In genomic region chr19:4867534-4868285, GRCh38 we compare ENCODE assay signal across 8 cellular contexts. TPM values are rescaled to one million over a fixed set of nuclear protein-coding genes. Genes with fewer than 3 reads are reported as not detected.
DNase-seq lines count a peak whose midpoint lies in the region; ATAC-seq and TF ChIP-seq lines count a peak whose summit lies in the region.

Gene PLIN3 (minus strand): TSS chr19:4867667. CDS start chr19:4861394, 6,273 bp downstream.

- H3K4me2 ChIP-seq in mammary epithelial cell (ENCODE audit: insufficient read depth, low read depth, low read length) (peak within 1 kb of the TSS; percentile 81), smooth muscle cell (peak within 1 kb of the TSS; percentile 98)

- H3K4me1 Mint-ChIP-seq in WTC11 (peaks cover 8% of the 10 kb centered on the region), immature natural killer cell (peaks cover 14 to 18% of the 10 kb centered on the region in 2 donors)

- in situ Hi-C loops in mammary epithelial cell (cut with MboI; ENCODE audit: low sequenced_read_pairs in 2 of 2), result no loop called here

- WGBS in mammary epithelial cell (ENCODE audit: low coverage, missing lambda C conversion rate), result 13% methylated on average over 18 of the region's 46 CpGs
- 7% methylated on average over 32 of the region's 46 CpGs for WGBS in smooth muscle cell (ENCODE audit: low lambda C conversion rate)

- H3K4me3 ChIP-seq in HFF-Myc (replicated peaks; ENCODE audit: low read depth, low read length), result peak within 1 kb of the TSS; percentile 67
- peak within 1 kb of the TSS; percentile 74 to 100 (median 80) for H3K4me3 ChIP-seq in mammary epithelial cell (replicated peaks in 1 of 3; ENCODE audit: insufficient read depth in 1 of 3, low read depth in 2 of 3, low read length in 3 of 3)
- H3K4me3 ChIP-seq in smooth muscle cell, result peak within 1 kb of the TSS; percentile 96

- H3K9me3 Mint-ChIP-seq in WTC11, result no peaks in the 10 kb centered on the region
- H3K9me3 Mint-ChIP-seq in immature natural killer cell, result no peaks in the 10 kb centered on the region

- CTCF ChIA-PET in WTC11 (lab: Charles Lee), result interaction anchor here (0.7 to 4.0 kb wide), 16 partner anchors 9 to 219 kb away, joined by 3 to 33 read pairs (median 4); partner anchors contain the start of genes ARRDC5, FEM1A and KDM4B
- CTCF ChIA-PET in mammary epithelial cell (lab: Charles Lee; ENCODE audit: low non-redundant PET), result no interaction called here

- no peaks in the 10 kb centered on the region for H3K9me3 ChIP-seq in mammary epithelial cell (replicated peaks; ENCODE audit: insufficient read depth, low read length)
- no peaks in the 10 kb centered on the region for H3K9me3 ChIP-seq in smooth muscle cell (replicated peaks; ENCODE audit: low read depth)

- H3K4me3 Mint-ChIP-seq in WTC11 (peak within 1 kb of the TSS; percentile 80), immature natural killer cell (peak within 1 kb of the TSS; percentile 75 to 86 (median 81))

- H3K36me3 ChIP-seq in mammary epithelial cell (ENCODE audit: insufficient read depth, low read length), result no peaks in the 10 kb centered on the region
- H3K36me3 ChIP-seq in smooth muscle cell (ENCODE audit: low read depth), result no peaks in the 10 kb centered on the region

- BruUV-seq in mammary epithelial cell (replicated peaks; lab: Mats Ljungman, UMichigan), result TSS peak; percentile 25

- H3K27me3 ChIP-seq in mammary epithelial cell (ENCODE audit: insufficient read depth, low read length) (no peaks in the 10 kb centered on the region), smooth muscle cell (ENCODE audit: low read depth) (no peaks in the 10 kb centered on the region)

- H4K20me1 ChIP-seq in mammary epithelial cell (ENCODE audit: insufficient read depth, low read length) (no peaks in the 10 kb centered on the region), smooth muscle cell (ENCODE audit: low read depth) (peaks cover 40% of the 10 kb centered on the region)

- DNase-seq in GM04503 (ENCODE audit: low read depth), result peak; percentile 61
- peak; percentile 82 for DNase-seq in HFF-Myc (ENCODE audit: extremely low read depth, low read depth)
- peak; percentile 85 for DNase-seq in NCI-H2029 (lab: John Stamatoyannopoulos, UW)
- peak; percentile 96 for DNase-seq in WTC11 (ENCODE audit: low spot score)
- DNase-seq in mammary epithelial cell, result peak; percentile 92
- peak; percentile 81 to 83 (median 82) for DNase-seq in immature natural killer cell
- peak; percentile 95 for DNase-seq in smooth muscle cell (lab: John Stamatoyannopoulos, UW; ENCODE audit: unreplicated experiment)
- DNase-seq in NCI-H1105 (lab: John Stamatoyannopoulos, UW), result no peak

- H3F3A ChIP-seq in smooth muscle cell (ENCODE audit: low read depth), result peaks cover 15% of the 10 kb centered on the region

- peak; percentile 95 for ATAC-seq in WTC11

- H3K27ac ChIP-seq in mammary epithelial cell (ENCODE audit: insufficient read depth, low read depth, low read length) (peak within 1 kb of the TSS; percentile 61), smooth muscle cell (ENCODE audit: low read depth) (peak within 1 kb of the TSS; percentile 88)

- H3K9ac ChIP-seq in mammary epithelial cell (ENCODE audit: insufficient read depth, low read length) (peak within 1 kb of the TSS; percentile 76), smooth muscle cell (ENCODE audit: low read depth) (peak within 1 kb of the TSS; percentile 86)

- H2AFZ ChIP-seq in mammary epithelial cell (ENCODE audit: low read depth, low read length) (peak within 1 kb of the TSS; percentile 93), smooth muscle cell (ENCODE audit: low read depth) (peak within 1 kb of the TSS; percentile 69)

- TF ChIP-seq CTCF in HFF-Myc (IDR thresholded peaks at IDR 0.05; ENCODE audit: low read depth, low read length, missing control alignments), result no peak
- no peak for TF ChIP-seq CTCF in WTC11 (IDR thresholded peaks at IDR 0.05)
- TF ChIP-seq CTCF in mammary epithelial cell (conservative IDR thresholded peaks at IDR 0.05 in 1 of 2, IDR thresholded peaks at IDR 0.05 in 1 of 2; ENCODE audit: extremely low read depth in 1 of 2, insufficient read depth in 1 of 2, low read depth in 1 of 2, low read length in 2 of 2), result no peak
- no peak for TF ChIP-seq CTCF in smooth muscle cell (IDR thresholded peaks at IDR 0.05; ENCODE audit: borderline replicate concordance, insufficient read depth, poor library complexity, severe bottlenecking)

- peaks cover 14% of the 10 kb centered on the region for H3K4me1 ChIP-seq in mammary epithelial cell (ENCODE audit: insufficient read depth, low read length)
- peaks cover 3% of the 10 kb centered on the region for H3K4me1 ChIP-seq in smooth muscle cell (ENCODE audit: low read depth)

- H3K27me3 Mint-ChIP-seq in WTC11 (ENCODE audit: low read depth) (no peaks in the 10 kb centered on the region; the same call in 1 of the 2 replicates), immature natural killer cell (ENCODE audit: low read depth in 3 of 3) (peaks cover 2 to 4% (median 3%) of the 10 kb centered on the region in 3 donors)

- POLR2A ChIA-PET in WTC11 (lab: Charles Lee), result interaction anchor here (0.6 to 1.3 kb wide), 3 partner anchors 11 to 1146 kb away, joined by 3 to 4 read pairs (median 3); no protein-coding TSS in a partner anchor

- H3K36me3 Mint-ChIP-seq in WTC11 (0 out of 2 replicates have a peak, but pooled peaks cover 2% of the 10 kb centered on the region), immature natural killer cell (no peaks in the 10 kb centered on the region)

- H3K27ac Mint-ChIP-seq in WTC11 (peak within 1 kb of the TSS; percentile 66), immature natural killer cell (peak within 1 kb of the TSS; percentile 43 to 84 (median 61))

- dilution Hi-C loops in mammary epithelial cell (cut with HindIII; ENCODE audit: low sequenced_read_pairs), result loop anchor here (5.0 kb wide), 2 partner anchors 45 to 65 kb away; no protein-coding TSS in a partner anchor

- intact Hi-C loops in mammary epithelial cell (cut with micrococcal nuclease), result loop anchor here (2.0 kb wide), 1 partner anchor 55 kb away; no protein-coding TSS in a partner anchor

- H3K79me2 ChIP-seq in mammary epithelial cell (ENCODE audit: insufficient read depth, low read length), result peaks cover 41% of the 10 kb centered on the region
- H3K79me2 ChIP-seq in smooth muscle cell (ENCODE audit: low read depth), result peaks cover 43% of the 10 kb centered on the region

TF ChIP-seq in WTC11, 78 proteins besides CTCF, POLR2A, EP300 and RAD21:
- TF ChIP-seq ZNF121 (CRISPR knock-in tag; IDR thresholded peaks at IDR 0.05) (0 out of 2 replicates have a peak, but pooled peaks have one; percentile 27), OVOL2 (CRISPR knock-in tag; IDR thresholded peaks at IDR 0.05; ENCODE audit: borderline replicate concordance) (no peak), SP1 (CRISPR knock-in tag; conservative IDR thresholded peaks at IDR 0.05) (peak; percentile 91), GTF2I (CRISPR knock-in tag; conservative IDR thresholded peaks at IDR 0.05) (peak; percentile 97), NFYB (CRISPR knock-in tag; conservative IDR thresholded peaks at IDR 0.05; ENCODE audit: low read depth) (peak; percentile 81), MYBL2 (CRISPR knock-in tag; IDR thresholded peaks at IDR 0.05) (no peak), NFE2L1 (CRISPR knock-in tag; IDR thresholded peaks at IDR 0.05) (0 out of 2 replicates have a peak, but pooled peaks have one; percentile 31)
- TF ChIP-seq, protein P1, sequence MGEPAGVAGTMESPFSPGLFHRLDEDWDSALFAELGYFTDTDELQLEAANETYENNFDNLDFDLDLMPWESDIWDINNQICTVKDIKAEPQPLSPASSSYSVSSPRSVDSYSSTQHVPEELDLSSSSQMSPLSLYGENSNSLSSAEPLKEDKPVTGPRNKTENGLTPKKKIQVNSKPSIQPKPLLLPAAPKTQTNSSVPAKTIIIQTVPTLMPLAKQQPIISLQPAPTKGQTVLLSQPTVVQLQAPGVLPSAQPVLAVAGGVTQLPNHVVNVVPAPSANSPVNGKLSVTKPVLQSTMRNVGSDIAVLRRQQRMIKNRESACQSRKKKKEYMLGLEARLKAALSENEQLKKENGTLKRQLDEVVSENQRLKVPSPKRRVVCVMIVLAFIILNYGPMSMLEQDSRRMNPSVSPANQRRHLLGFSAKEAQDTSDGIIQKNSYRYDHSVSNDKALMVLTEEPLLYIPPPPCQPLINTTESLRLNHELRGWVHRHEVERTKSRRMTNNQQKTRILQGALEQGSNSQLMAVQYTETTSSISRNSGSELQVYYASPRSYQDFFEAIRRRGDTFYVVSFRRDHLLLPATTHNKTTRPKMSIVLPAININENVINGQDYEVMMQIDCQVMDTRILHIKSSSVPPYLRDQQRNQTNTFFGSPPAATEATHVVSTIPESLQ (CRISPR knock-in tag; IDR thresholded peaks at IDR 0.05), result no peak

RNA-seq across cellular contexts. Expression of gene PLIN3, which starts in this region (rescaled TPM):
- total RNA-seq in WTC11 (2021), result 61.3 to 72.1 TPM (median 71.2 TPM) in 3 replicates
- 100 to 1,000 TPM in 1 of 2 donors, 10 to 100 TPM in 1; 89.4 to 147 TPM for total RNA-seq in mammary epithelial cell
- polyA plus RNA-seq in mammary epithelial cell, result 140 TPM
- polyA minus RNA-seq in mammary epithelial cell, result 43.4 TPM
- polyA plus RNA-seq in immature natural killer cell, result 10 to 100 TPM; 28.0 to 41.9 (median 32.2) TPM
- 101 and 102 TPM in 2 replicates for total RNA-seq in smooth muscle cell
- 176 and 202 TPM in 2 replicates for polyA plus RNA-seq in smooth muscle cell
